18 cellular contexts compared by ENCODE assay signal in genomic region chr5:44900273-44900954, GRCh38.
"Had no signal": no experiment of that assay in that cellular context is flagged by ENCODE, and none has a peak within 500 bp of the region (broad histone marks: within the 10 kb centered on the region; RNA-seq: fewer than 3 reads in every experiment).

No MANE protein-coding gene starts in this region.

- ATAC-seq: activated CD4-positive, alpha-beta T cell treated with anti-CD3 and anti-CD28 coated beads for 36 hours; gastroesophageal sphincter; heart right ventricle; right cardiac atrium had no signal

- H3K4me1 ChIP-seq: gastroesophageal sphincter, heart right ventricle, tibial nerve, uterus had no signal

- H3K27me3 ChIP-seq: cardiac muscle cell, dorsolateral prefrontal cortex, gastroesophageal sphincter, heart right ventricle, tibial nerve, uterus had no signal

- H3K4me3 ChIP-seq: cardiac muscle cell, dorsolateral prefrontal cortex, gastroesophageal sphincter, heart right ventricle, skin epidermis, tibial nerve, uterus had no signal

- H3K36me3 Mint-ChIP-seq: activated naive CD4-positive, alpha-beta T cell treated with anti-CD3 and anti-CD28 coated beads, Interleukin-2, amount 50 U/mL, for 72 hours had no signal

- H3K4me3 Mint-ChIP-seq: activated CD4-positive, alpha-beta memory T cell treated with anti-CD3 and anti-CD28 coated beads, Interleukin-2, amount 10 ng/mL, durations not matched to agents 7 days and 5 days; activated CD4-positive, alpha-beta T cell treated with anti-CD3 and anti-CD28 coated beads for 36 hours; activated T-cell treated with anti-CD3 and anti-CD28 coated beads, Interleukin-2, amount 50 U/mL, for 4 hours; nephron had no signal

- H3K27me3 Mint-ChIP-seq: activated CD4-positive, alpha-beta memory T cell treated with anti-CD3 and anti-CD28 coated beads, Interleukin-2, amount 10 ng/mL, durations not matched to agents 7 days and 5 days had no signal

- H3K27ac ChIP-seq: cardiac muscle cell, dorsolateral prefrontal cortex, gastroesophageal sphincter, heart right ventricle, skin epidermis, tibial nerve, uterus had no signal

- H3K36me3 ChIP-seq: cardiac muscle cell, gastroesophageal sphincter, heart right ventricle, tibial nerve, uterus had no signal

- H3K9me3 ChIP-seq: gastroesophageal sphincter, heart right ventricle, tibial nerve, uterus had no signal

- DNase-seq: activated CD4-positive, alpha-beta memory T cell treated with anti-CD3 and anti-CD28 coated beads, Interleukin-2, amount 10 ng/mL, durations not matched to agents 7 days and 5 days; activated CD4-positive, alpha-beta T cell treated with anti-CD3 and anti-CD28 coated beads for 36 hours; activated effector memory CD4-positive, alpha-beta T cell treated with anti-CD3 and anti-CD28 coated beads, Interleukin-2, amount 50 U/mL, for 16 hours; activated T-cell treated with anti-CD3 and anti-CD28 coated beads, Interleukin-2, amount 50 U/mL, for 4 hours; dorsolateral prefrontal cortex; erythroblast; heart right ventricle; occipital lobe; right cardiac atrium; stimulated activated CD4-positive, alpha-beta T cell treated with anti-CD3 and anti-CD28 coated beads, Interleukin-4, amount 100 ng/mL, for 24 hours; stimulated activated naive CD4-positive, alpha-beta T cell; uterus had no signal

- H3K9me3 Mint-ChIP-seq: activated CD4-positive, alpha-beta memory T cell treated with anti-CD3 and anti-CD28 coated beads, Interleukin-2, amount 10 ng/mL, durations not matched to agents 7 days and 5 days; activated T-cell treated with anti-CD3 and anti-CD28 coated beads, Interleukin-2, amount 50 U/mL, for 4 hours; nephron had no signal

- H3K4me1 Mint-ChIP-seq: activated CD4-positive, alpha-beta memory T cell treated with anti-CD3 and anti-CD28 coated beads, Interleukin-2, amount 10 ng/mL, durations not matched to agents 7 days and 5 days; activated CD4-positive, alpha-beta T cell treated with anti-CD3 and anti-CD28 coated beads for 36 hours; nephron had no signal

- H3K27ac Mint-ChIP-seq: activated CD4-positive, alpha-beta memory T cell treated with anti-CD3 and anti-CD28 coated beads, Interleukin-2, amount 10 ng/mL, durations not matched to agents 7 days and 5 days; activated CD4-positive, alpha-beta T cell treated with anti-CD3 and anti-CD28 coated beads for 36 hours; activated naive CD4-positive, alpha-beta T cell treated with anti-CD3 and anti-CD28 coated beads, Interleukin-2, amount 50 U/mL, for 72 hours had no signal
